ENCODE assay signal across 8 cellular contexts in genomic region chr20:64285579-64286427, GRCh38. TPM values are rescaled to one million over a fixed set of nuclear protein-coding genes. Genes with fewer than 3 reads are reported as not detected.
DNase-seq lines count a peak whose midpoint lies in the region; ATAC-seq and TF ChIP-seq lines count a peak whose summit lies in the region.
"Not testable (repeated sequence)": the region's sequence is repeated elsewhere in the genome, so short reads cannot be mapped to it uniquely, and the experiment has no call there.

No MANE protein-coding gene starts in this region.

- not testable (repeated sequence) for H3K4me3 ChIP-seq in GM23338; Karpas-422 (ENCODE audit: low read length); RWPE2 (ENCODE audit: severe bottlenecking); fibroblast of pulmonary artery (replicated peaks; ENCODE audit: low read depth, low read length); stomach

- not testable (repeated sequence) for H3K27ac Mint-ChIP-seq in GM23338; activated T-cell treated with anti-CD3 and anti-CD28 coated beads, Interleukin-2, amount 50 U/mL, for 72 hours

- H3K9me3 ChIP-seq in Karpas-422 (ENCODE audit: low read length) = peaks cover 32% of the 10 kb centered on the region
- not testable (repeated sequence) for H3K9me3 ChIP-seq in RWPE2 (ENCODE audit: severe bottlenecking); stomach

- H3K27ac ChIP-seq in GM23338 (ENCODE audit: low read depth); Karpas-422 (ENCODE audit: low read length); RWPE2 (ENCODE audit: poor library complexity, severe bottlenecking); stomach: not testable (repeated sequence)

- not testable (repeated sequence) for H3K9ac ChIP-seq in Karpas-422 (ENCODE audit: low read length)

- not testable (repeated sequence) for H3K27me3 ChIP-seq in GM23338 (ENCODE audit: insufficient read depth); Karpas-422 (ENCODE audit: low read length); RWPE2 (ENCODE audit: insufficient read depth, poor library complexity, severe bottlenecking); stomach

- not testable (repeated sequence) for H3K36me3 ChIP-seq in GM23338 (ENCODE audit: insufficient read depth); Karpas-422 (ENCODE audit: insufficient read depth, low read length); RWPE2 (ENCODE audit: low read depth); stomach

- H3F3A ChIP-seq in GM23338 (replicated peaks; ENCODE audit: low read depth) = peaks cover 10% of the 10 kb centered on the region; the same call in 1 of the 2 replicates

- TF ChIP-seq EP300 in stomach (IDR thresholded peaks at IDR 0.05) = not testable (repeated sequence)

- not testable (repeated sequence) for H4K20me1 ChIP-seq in GM23338 (replicated peaks; ENCODE audit: insufficient read depth); Karpas-422 (ENCODE audit: insufficient read depth, low read depth, low read length)

- peaks cover 19% of the 10 kb centered on the region for H3K27me3 Mint-ChIP-seq in GM23338 (ENCODE audit: insufficient read depth, low read depth, poor library complexity)
- H3K27me3 Mint-ChIP-seq in activated T-cell treated with anti-CD3 and anti-CD28 coated beads, Interleukin-2, amount 50 U/mL, for 72 hours (ENCODE audit: low read depth) = not testable (repeated sequence)

- not testable (repeated sequence) for H3K9me2 ChIP-seq in GM23338 (ENCODE audit: insufficient read depth); Karpas-422 (replicated peaks; ENCODE audit: insufficient read depth, low read length)

- H3K36me3 Mint-ChIP-seq in GM23338 (ENCODE audit: low read depth) = peaks cover 36% of the 10 kb centered on the region
- H3K36me3 Mint-ChIP-seq in activated T-cell treated with anti-CD3 and anti-CD28 coated beads, Interleukin-2, amount 50 U/mL, for 72 hours (ENCODE audit: insufficient read depth in 2 of 2) = not testable (repeated sequence)

- not testable (repeated sequence) for H3K4me1 Mint-ChIP-seq in GM23338; activated T-cell treated with anti-CD3 and anti-CD28 coated beads, Interleukin-2, amount 50 U/mL, for 72 hours (ENCODE audit: low read depth)

- WGBS in stomach, 5 donors = 76 to 82% (median 81%) methylated on average over 24 to 44 of the region's 44 CpGs

- ATAC-seq in GM23338 (peak; percentile 87), RWPE2 (ENCODE audit: low read depth) (peak; percentile 42)
- ATAC-seq in activated T-cell treated with anti-CD3 and anti-CD28 coated beads, Interleukin-2, amount 50 U/mL, for 72 hours (replicated peaks in 1 of 2) = peak; percentile 91 to 95

- H3K4me2 ChIP-seq in GM23338; Karpas-422 (ENCODE audit: low read depth, low read length, poor library complexity, severe bottlenecking): not testable (repeated sequence)

- DNase-seq in GM03348 (ENCODE audit: low spot score) (peak; percentile 53), GM23338 (ENCODE audit: low spot score) (peak; percentile 76), Karpas-422 (peak; percentile 93), RWPE2 (ENCODE audit: low spot score) (peak; percentile 79), fibroblast of pulmonary artery (ENCODE audit: low read depth) (peak; percentile 55), non-pigmented ciliary epithelial cell (ENCODE audit: low read depth) (peak; percentile 13), stomach (peak; percentile 69)
- DNase-seq in activated T-cell treated with anti-CD3 and anti-CD28 coated beads, Interleukin-2, amount 50 U/mL, for 72 hours = peak; percentile 97

- H2AFZ ChIP-seq in GM23338; Karpas-422 (ENCODE audit: low read length): not testable (repeated sequence)

- intact Hi-C loops in stomach (cut with DNase I; ENCODE audit: low total_unique reads) = not testable (repeated sequence)

- H3K9me3 Mint-ChIP-seq in GM23338 = peaks cover 57% of the 10 kb centered on the region
- H3K9me3 Mint-ChIP-seq in activated T-cell treated with anti-CD3 and anti-CD28 coated beads, Interleukin-2, amount 50 U/mL, for 72 hours = not testable (repeated sequence)

- H3K79me2 ChIP-seq in GM23338 (replicated peaks; ENCODE audit: insufficient read depth); Karpas-422 (ENCODE audit: low read length): not testable (repeated sequence)

- TF ChIP-seq POLR2A in stomach (IDR thresholded peaks at IDR 0.05) = not testable (repeated sequence)

- not testable (repeated sequence) for H3K4me3 Mint-ChIP-seq in GM23338; activated T-cell treated with anti-CD3 and anti-CD28 coated beads, Interleukin-2, amount 50 U/mL, for 72 hours

- TF ChIP-seq CTCF in GM23338 (conservative IDR thresholded peaks at IDR 0.05; ENCODE audit: low read depth in 2 of 2) (peak; percentile 76 to 83), RWPE2 (IDR thresholded peaks at IDR 0.05; ENCODE audit: poor library complexity, severe bottlenecking) (peak; percentile 86), fibroblast of pulmonary artery (IDR thresholded peaks at IDR 0.05; ENCODE audit: low read length, missing control alignments) (peak; percentile 55), stomach (IDR thresholded peaks at IDR 0.05) (peak in 5 of 7 experiments; percentile 30 to 68 (median 54))

- not testable (repeated sequence) for H3K4me1 ChIP-seq in GM23338 (ENCODE audit: insufficient read depth); Karpas-422 (ENCODE audit: low read length); RWPE2 (ENCODE audit: insufficient read depth, poor library complexity, severe bottlenecking); stomach

TF ChIP-seq in GM23338, 12 proteins besides CTCF, POLR2A, EP300 and RAD21:
- TF ChIP-seq ZNF331 (CRISPR knock-in tag; IDR thresholded peaks at IDR 0.05; ENCODE audit: low read depth) (0 out of 2 replicates have a peak, but pooled peaks have one; percentile 1), CREB1 (CRISPR knock-in tag; IDR thresholded peaks at IDR 0.05; ENCODE audit: low read depth) (peak; percentile 21; the same call in 1 of the 2 replicates)
TF ChIP-seq in GM23338: peak in this region for 2; not testable (repeated sequence) for 10.

RNA-seq across cellular contexts. Expression of gene PCMTD2, which starts 30.3 kb away (rescaled TPM):
- 76.1 and 104 TPM in 2 replicates for total RNA-seq in GM23338 (2014; rRNA removed; shearing (Covaris generic))
- polyA plus RNA-seq in GM23338 (2016; fragmentation: Nextera tagmentation; extraction: Ambion mirVana) (25.7 and 33.8 TPM in 2 replicates), stomach (10 to 100 TPM; 14.1 to 29.3 (median 23.8) TPM)
- 60.0 and 92.7 TPM in 2 replicates for total RNA-seq in Karpas-422 (2014; rRNA removed; shearing (Covaris generic); ENCODE audit: low replicate concordance)
- total RNA-seq in activated T-cell treated with anti-CD3 and anti-CD28 coated beads, Interleukin-2, amount 50 U/mL, for 72 hours = 10 to 100 TPM; 52.8 to 67.8 TPM
- total RNA-seq in stomach = 100 to 1,000 TPM in 1 of 5 donors, 10 to 100 TPM in 4; 15.2 to 107 (median 57.4) TPM

Comparison
In these comparisons a context has a peak if more than half of its experiments do, and no peak if none do; other contexts are left out.
1. DNase-seq: peak in every context shown above with its lines; median percentile 97 in activated T-cell treated with anti-CD3 and anti-CD28 coated beads, Interleukin-2, amount 50 U/mL, for 72 hours; 93 in Karpas-422; 79 in RWPE2; 76 in GM23338; 69 in stomach; 55 in fibroblast of pulmonary artery; 53 in GM03348; 13 in non-pigmented ciliary epithelial cell.
2. ATAC-seq: peak in every context shown above with its lines; median percentile 93 in activated T-cell treated with anti-CD3 and anti-CD28 coated beads, Interleukin-2, amount 50 U/mL, for 72 hours; 87 in GM23338; 42 in RWPE2.